In genomic region chr7:124893140-124893810, GRCh38 we compare ENCODE assay signal across 13 cellular contexts. TPM values are rescaled to one million over a fixed set of nuclear protein-coding genes. Genes with fewer than 3 reads are reported as not detected.
A peak's percentile ranks its signal among the peaks of the same experiment; 100 is the strongest.
DNase-seq lines count a peak whose midpoint lies in the region; ATAC-seq, FAIRE-seq and TF ChIP-seq lines count a peak whose summit lies in the region.
"Had no signal": no experiment of that assay in that cellular context is flagged by ENCODE, and none has a peak within 500 bp of the region (broad histone marks: within the 10 kb centered on the region; RNA-seq: fewer than 3 reads in every experiment).

No MANE protein-coding gene starts in this region.

- peaks cover 11% of the 10 kb centered on the region for H3K4me1 Mint-ChIP-seq in activated naive CD8-positive, alpha-beta T cell treated with anti-CD3 and anti-CD28 coated beads, Interleukin-2, amount 50 U/mL, for 24 hours
- H3K4me1 Mint-ChIP-seq: neural crest cell had no signal

- no TSS peak for BruUV-seq in OCI-LY7 (replicated peaks; lab: Mats Ljungman, UMichigan)

- intact Hi-C loops in OCI-LY7 (cut with micrococcal nuclease; ENCODE audit: unreplicated experiment), result no loop called here
- intact Hi-C loops in pancreas (cut with DNase I), result no loop called here

- H3K9me3 Mint-ChIP-seq in activated naive CD8-positive, alpha-beta T cell treated with anti-CD3 and anti-CD28 coated beads, Interleukin-2, amount 50 U/mL, for 24 hours, result no peaks in the 10 kb centered on the region
- H3K9me3 Mint-ChIP-seq: CD4-positive, alpha-beta T cell; neural crest cell had no signal

- H3K36me3 Mint-ChIP-seq in activated naive CD8-positive, alpha-beta T cell treated with anti-CD3 and anti-CD28 coated beads, Interleukin-2, amount 50 U/mL, for 24 hours (ENCODE audit: low read depth), result peaks cover 51% of the 10 kb centered on the region

- peak; percentile 83 for ATAC-seq in GM18873 (IDR thresholded peaks at IDR 0.05; ENCODE audit: low FRiP score, unreplicated experiment)
- peak; percentile 76 for ATAC-seq in GM21515 (IDR thresholded peaks at IDR 0.05; ENCODE audit: unreplicated experiment)
- peak; percentile 77 for ATAC-seq in HG03045 (IDR thresholded peaks at IDR 0.05; ENCODE audit: unreplicated experiment)
- peak; percentile 57 for ATAC-seq in activated naive CD8-positive, alpha-beta T cell treated with anti-CD3 and anti-CD28 coated beads, Interleukin-2, amount 50 U/mL, for 24 hours
- ATAC-seq in pancreas, result no peak

- TF ChIP-seq CTCF in OCI-LY7 (conservative IDR thresholded peaks at IDR 0.05; ENCODE audit: low read length), result no peak
- TF ChIP-seq CTCF in pancreas (IDR thresholded peaks at IDR 0.05), result no peak

- no peak for FAIRE-seq in pancreas (lab: Jason Lieb, UNC)

- CTCF ChIA-PET in OCI-LY7 (lab: Charles Lee; ENCODE audit: unreplicated experiment), result no interaction called here

- no peaks in the 10 kb centered on the region for H3K79me2 ChIP-seq in OCI-LY7 (ENCODE audit: insufficient read depth, low read depth, low read length)

- H3K36me3 ChIP-seq in OCI-LY7 (ENCODE audit: insufficient read depth, low read length), result peaks cover 70% of the 10 kb centered on the region
- peaks cover 0 to 10% (median 0%) of the 10 kb centered on the region in 3 donors for H3K36me3 ChIP-seq in pancreas

- no peaks in the 10 kb centered on the region for H3K27me3 Mint-ChIP-seq in activated naive CD8-positive, alpha-beta T cell treated with anti-CD3 and anti-CD28 coated beads, Interleukin-2, amount 50 U/mL, for 24 hours
- H3K27me3 Mint-ChIP-seq: CD4-positive, alpha-beta T cell had no signal

- H3K27ac ChIP-seq in OCI-LY7 (ENCODE audit: low read depth, low read length, poor library complexity, severe bottlenecking) (no peak overlapping the region), pancreas (no peak overlapping the region)

- no peak overlapping the region for H3K4me3 Mint-ChIP-seq in activated naive CD8-positive, alpha-beta T cell treated with anti-CD3 and anti-CD28 coated beads, Interleukin-2, amount 50 U/mL, for 24 hours
- H3K4me3 Mint-ChIP-seq: CD4-positive, alpha-beta T cell; neural crest cell had no signal

- H3K9me2 ChIP-seq in OCI-LY7 (ENCODE audit: insufficient read depth, low read length), result no peaks in the 10 kb centered on the region

- H3K27me3 ChIP-seq in pancreas, result no peaks in the 10 kb centered on the region

- DNase-seq in activated naive CD8-positive, alpha-beta T cell treated with anti-CD3 and anti-CD28 coated beads, Interleukin-2, amount 50 U/mL, for 24 hours, result no peak
- DNase-seq in dedifferentiated amniotic fluid mesenchymal stem cell (ENCODE audit: extremely low spot score) (no peak), OCI-LY7 (ENCODE audit: low spot score) (no peak), H4 (ENCODE audit: low spot score) (no peak), pancreas (no peak)
- DNase-seq: amniotic stem cell; CD4-positive, alpha-beta T cell; NCI-H510A; stimulated activated CD8-positive, alpha-beta memory T cell treated with anti-CD3 and anti-CD28 coated beads, Interleukin-4, amount 100 ng/mL, for 48 hours had no signal

- H3K4me3 ChIP-seq in OCI-LY7 (ENCODE audit: low read depth, low read length, poor library complexity, severe bottlenecking) (no peak overlapping the region), pancreas (no peak overlapping the region)

- no peak overlapping the region for H3K4me2 ChIP-seq in OCI-LY7 (ENCODE audit: low read length)

- POLR2A ChIA-PET in OCI-LY7 (lab: Charles Lee), result no interaction called here

- H2AFZ ChIP-seq in OCI-LY7 (ENCODE audit: low read length), result no peak overlapping the region

- no peaks in the 10 kb centered on the region for H3K4me1 ChIP-seq in OCI-LY7 (ENCODE audit: insufficient read depth, low read length, poor library complexity, severe bottlenecking)
- no peaks in the 10 kb centered on the region for H3K4me1 ChIP-seq in pancreas

- no peaks in the 10 kb centered on the region for H3K9me3 ChIP-seq in OCI-LY7 (ENCODE audit: low read length)
- H3K9me3 ChIP-seq in pancreas, result no peaks in the 10 kb centered on the region

- peak overlapping the region; percentile 59 for H3K27ac Mint-ChIP-seq in activated naive CD8-positive, alpha-beta T cell treated with anti-CD3 and anti-CD28 coated beads, Interleukin-2, amount 50 U/mL, for 24 hours
- H3K27ac Mint-ChIP-seq: CD4-positive, alpha-beta T cell had no signal

- no peaks in the 10 kb centered on the region for H4K20me1 ChIP-seq in OCI-LY7 (ENCODE audit: insufficient read depth, low read length)

- 71 to 90% methylated on average over 1 of the region's 1 CpG for WGBS in pancreas, 2 donors

RNA-seq across cellular contexts. Expression of gene POT1, which starts 36.4 kb away (rescaled TPM):
- total RNA-seq in OCI-LY7 (2014; rRNA removed; shearing (Covaris generic)), result 29.4 and 46.5 TPM in 2 replicates
- 34.7 and 42.1 TPM in 2 replicates for total RNA-seq in OCI-LY7 (2022)
- total RNA-seq in H4 (2014; rRNA removed; shearing (Covaris generic)), result 28.0 and 30.9 TPM in 2 replicates
- total RNA-seq in pancreas, result 1 to 10 TPM; 4.6 to 9.8 (median 7.2) TPM
- 1 to 10 TPM; 2.5 to 8.9 TPM for polyA plus RNA-seq in pancreas

Comparison
In these comparisons a context has a peak if more than half of its experiments do, and no peak if none do; other contexts are left out.
1. ATAC-seq: peak in GM18873 (single experiment), GM21515 (single experiment), HG03045 (single experiment) and activated naive CD8-positive, alpha-beta T cell treated with anti-CD3 and anti-CD28 coated beads, Interleukin-2, amount 50 U/mL, for 24 hours (single experiment); none in pancreas (0 of 4).